In genomic region chr9:69036319-69036718, GRCh38 we compare ENCODE assay signal across 8 cellular contexts. TPM values are rescaled to one million over a fixed set of nuclear protein-coding genes. Genes with fewer than 3 reads are reported as not detected.
DNase-seq lines count a peak whose midpoint lies in the region; ATAC-seq, FAIRE-seq and TF ChIP-seq lines count a peak whose summit lies in the region.

No MANE protein-coding gene starts in this region.

- H3K27ac ChIP-seq in ascending aorta (peak overlapping the region; percentile 72 to 77), keratinocyte (ENCODE audit: control insufficient read depth, insufficient read depth, low read length) (peak overlapping the region; percentile 76)

- no peak for DNase-seq in BJ (ENCODE audit: low read depth)
- peak; percentile 9 for DNase-seq in LoVo (ENCODE audit: low spot score)
- no peak for DNase-seq in ascending aorta (ENCODE audit: low spot score in 2 of 2)
- DNase-seq in keratinocyte (ENCODE audit: low read depth, low spot score) = no peak
- peak in 1 of 2 donors; percentile 55 for DNase-seq in stimulated activated effector memory CD8-positive, alpha-beta T cell treated with anti-CD3 and anti-CD28 coated beads, Interleukin-12 subunit alpha, Interleukin-12 subunit beta, amount 100 ng/mL, for 72 hours (ENCODE audit: low spot score in 2 of 2)
- no peak for DNase-seq in NCI-H1105 treated with DMSO at 0.1 percent for 48 hours (lab: John Stamatoyannopoulos, UW)
- DNase-seq in NK-92 treated with Interleukin-12 subunit alpha and Interleukin-12 subunit beta, amount 100 ng/mL, for 24 hours (lab: John Stamatoyannopoulos, UW) = no peak

- peaks cover 38% of the 10 kb centered on the region for H3K79me2 ChIP-seq in keratinocyte (ENCODE audit: control insufficient read depth, insufficient read depth, low read length)

- FAIRE-seq in keratinocyte (lab: Jason Lieb, UNC) = peak; percentile 23

- H3K27me3 ChIP-seq in BJ (ENCODE audit: control insufficient read depth, insufficient read depth, low read length) (no peaks in the 10 kb centered on the region; the same call in 1 of the 2 replicates), ascending aorta (no peaks in the 10 kb centered on the region), keratinocyte (ENCODE audit: control insufficient read depth, extremely low read depth, insufficient read depth, low read length) (no peaks in the 10 kb centered on the region)

- peak overlapping the region; percentile 84 for H3K4me2 ChIP-seq in keratinocyte (ENCODE audit: control insufficient read depth, extremely low read depth, insufficient read depth, low read depth, low read length)

- H3K36me3 Mint-ChIP-seq in stimulated activated effector memory CD8-positive, alpha-beta T cell treated with anti-CD3 and anti-CD28 coated beads, Interleukin-12 subunit alpha, Interleukin-12 subunit beta, amount 100 ng/mL, for 72 hours = peaks cover 10% of the 10 kb centered on the region

- peak; percentile 15 for ATAC-seq in GM21360 (IDR thresholded peaks at IDR 0.05; ENCODE audit: unreplicated experiment)
- ATAC-seq in stimulated activated effector memory CD8-positive, alpha-beta T cell treated with anti-CD3 and anti-CD28 coated beads, Interleukin-12 subunit alpha, Interleukin-12 subunit beta, amount 100 ng/mL, for 72 hours = peak; percentile 43

- H4K20me1 ChIP-seq in keratinocyte (ENCODE audit: control insufficient read depth, extremely low read depth, insufficient read depth, low read length) = no peaks in the 10 kb centered on the region

- H3K4me3 ChIP-seq in BJ (ENCODE audit: low read depth, low read length) (peak overlapping the region; percentile 60), ascending aorta (peak overlapping the region; percentile 70 to 83), keratinocyte (ENCODE audit: control insufficient read depth in 2 of 3, extremely low read depth in 1 of 3, insufficient read depth in 2 of 3, low read depth in 1 of 3, low read length in 3 of 3) (peak overlapping the region; percentile 64 to 88 (median 83))

- peak overlapping the region; percentile 88 for H2AFZ ChIP-seq in keratinocyte (ENCODE audit: control insufficient read depth, low read length)

- no peaks in the 10 kb centered on the region for H3K9me1 ChIP-seq in keratinocyte (ENCODE audit: control insufficient read depth, extremely low read depth, insufficient read depth, low read length)

- H3K4me1 ChIP-seq in ascending aorta = peaks cover 0 to 6% of the 10 kb centered on the region in 2 donors
- peaks cover 6% of the 10 kb centered on the region for H3K4me1 ChIP-seq in keratinocyte (ENCODE audit: control insufficient read depth, extremely low read depth, insufficient read depth, low read length)

- H3K36me3 ChIP-seq in BJ (ENCODE audit: control insufficient read depth, insufficient read depth, low read length) (no peaks in the 10 kb centered on the region), ascending aorta (no peaks in the 10 kb centered on the region), keratinocyte (ENCODE audit: control insufficient read depth in 2 of 2, extremely low read depth in 1 of 2, insufficient read depth in 2 of 2, low read length in 2 of 2) (no peaks in the 10 kb centered on the region)

- TF ChIP-seq CTCF in BJ (IDR thresholded peaks at IDR 0.05; ENCODE audit: insufficient read depth, low read depth, low read length) (no peak), ascending aorta (IDR thresholded peaks at IDR 0.05) (no peak), keratinocyte (optimal IDR thresholded peaks at IDR 0.05 in 1 of 3, IDR thresholded peaks at IDR 0.05 in 1 of 3, conservative IDR thresholded peaks at IDR 0.05 in 1 of 3; ENCODE audit: extremely low read depth in 1 of 3, insufficient read depth in 2 of 3, low read length in 3 of 3) (no peak)

- H3K9me3 ChIP-seq in ascending aorta (no peaks in the 10 kb centered on the region), keratinocyte (ENCODE audit: control insufficient read depth, low read depth, low read length) (no peaks in the 10 kb centered on the region)

- POLR2A ChIA-PET in BJ (lab: Charles Lee) = no interaction called here

- intact Hi-C loops in ascending aorta (cut with DNase I) = no loop called here

- H3K9me3 Mint-ChIP-seq in stimulated activated effector memory CD8-positive, alpha-beta T cell treated with anti-CD3 and anti-CD28 coated beads, Interleukin-12 subunit alpha, Interleukin-12 subunit beta, amount 100 ng/mL, for 72 hours = no peaks in the 10 kb centered on the region

- H3K27ac Mint-ChIP-seq in stimulated activated effector memory CD8-positive, alpha-beta T cell treated with anti-CD3 and anti-CD28 coated beads, Interleukin-12 subunit alpha, Interleukin-12 subunit beta, amount 100 ng/mL, for 72 hours = peak overlapping the region; percentile 94

- peak overlapping the region; percentile 97 for H3K4me3 Mint-ChIP-seq in stimulated activated effector memory CD8-positive, alpha-beta T cell treated with anti-CD3 and anti-CD28 coated beads, Interleukin-12 subunit alpha, Interleukin-12 subunit beta, amount 100 ng/mL, for 72 hours

- CTCF ChIA-PET in BJ (lab: Yijun Ruan, JAX) = interaction anchor here (0.6 to 2.1 kb wide), 26 partner anchors 9 to 1861 kb away, joined by 3 to 22 read pairs (median 4); no protein-coding TSS in a partner anchor

- peak overlapping the region; percentile 88 for H3K9ac ChIP-seq in keratinocyte (ENCODE audit: control insufficient read depth, extremely low read depth, insufficient read depth, low read length)

- dilution Hi-C loops in keratinocyte (cut with MboI; ENCODE audit: extremely low pct_ligation_motif_present, low sequenced_read_pairs) = no loop called here

- H3K4me1 Mint-ChIP-seq in stimulated activated effector memory CD8-positive, alpha-beta T cell treated with anti-CD3 and anti-CD28 coated beads, Interleukin-12 subunit alpha, Interleukin-12 subunit beta, amount 100 ng/mL, for 72 hours = peaks cover 17% of the 10 kb centered on the region

RNA-seq across cellular contexts. Expression of gene FXN, which starts 0.8 kb away (rescaled TPM):
- polyA plus RNA-seq in BJ (2011; rRNA removed) = 9.2 and 14.8 TPM in 2 replicates
- 4.3 and 4.7 TPM in 2 replicates for polyA minus RNA-seq in BJ (2011; rRNA and poly(A)+ RNA removed)
- not detected for total RNA-seq in ascending aorta
- polyA plus RNA-seq in keratinocyte = 14.0 to 39.6 TPM (median 24.3 TPM) in 3 replicates
- polyA plus RNA-seq in keratinocyte (2011; ENCODE audit: low read depth) = 21.5 TPM
- 28.3 and 46.0 TPM in 2 replicates for polyA plus RNA-seq in keratinocyte (2011; cell fraction: cytosol; rRNA removed)
- 15.9 and 17.8 TPM in 2 replicates for polyA plus RNA-seq in keratinocyte (2011; cell fraction: nucleus; rRNA removed)
- polyA plus RNA-seq in keratinocyte (2012; ENCODE audit: low replicate concordance) = 7.8 and 24.2 TPM in 2 replicates
- 10.4 to 20.0 TPM (median 11.4 TPM) in 3 replicates for polyA minus RNA-seq in keratinocyte
- polyA minus RNA-seq in keratinocyte (2011; cell fraction: cytosol; rRNA and poly(A)+ RNA removed) = 7.1 TPM
- 3.0 and 6.6 TPM in 2 replicates for polyA minus RNA-seq in keratinocyte (2011; cell fraction: nucleus; rRNA and poly(A)+ RNA removed)

RNA-seq across cellular contexts. Expression of gene PRKACG, which starts 22.4 kb away (rescaled TPM):
- polyA plus RNA-seq in BJ (2011; rRNA removed) (not detected in 2 replicates), keratinocyte (not detected in 3 replicates)
- not detected in 2 replicates for polyA minus RNA-seq in BJ (2011; rRNA and poly(A)+ RNA removed)
- not detected for total RNA-seq in ascending aorta
- polyA plus RNA-seq in keratinocyte (2011; ENCODE audit: low read depth) = not detected
- polyA plus RNA-seq in keratinocyte (2011; cell fraction: cytosol; rRNA removed) = not detected in 2 replicates
- polyA plus RNA-seq in keratinocyte (2011; cell fraction: nucleus; rRNA removed) = not detected in 2 replicates
- not detected in 2 replicates for polyA plus RNA-seq in keratinocyte (2012; ENCODE audit: low replicate concordance)
- polyA minus RNA-seq in keratinocyte = not detected in 3 replicates
- polyA minus RNA-seq in keratinocyte (2011; cell fraction: cytosol; rRNA and poly(A)+ RNA removed) = not detected
- polyA minus RNA-seq in keratinocyte (2011; cell fraction: nucleus; rRNA and poly(A)+ RNA removed) = not detected in 2 replicates
